26 cellular contexts compared by ENCODE assay signal in genomic region chr14:53978194-53978593, GRCh38. TPM values are rescaled to one million over a fixed set of nuclear protein-coding genes. Genes with fewer than 3 reads are reported as not detected.
"Had no signal": no experiment of that assay in that cellular context is flagged by ENCODE, and none has a peak within 500 bp of the region (broad histone marks: within the 10 kb centered on the region; RNA-seq: fewer than 3 reads in every experiment).

No MANE protein-coding gene starts in this region.

- H3K4me1 ChIP-seq: Peyer's patch had no signal

- H3K27ac Mint-ChIP-seq: activated CD4-positive, alpha-beta memory T cell treated with anti-CD3 and anti-CD28 coated beads for 36 hours; activated CD4-positive, alpha-beta T cell treated with anti-CD3 and anti-CD28 coated beads, Interleukin-2, amount 10 ng/mL, durations not matched to agents 7 days and 5 days; activated naive CD4-positive, alpha-beta T cell treated with anti-CD3 and anti-CD28 coated beads for 36 hours; activated naive CD8-positive, alpha-beta T cell; brain; T-cell had no signal

- H3K27ac ChIP-seq: Peyer's patch, RWPE1 had no signal

- H3K4me3 ChIP-seq: Peyer's patch had no signal

- DNase-seq: activated CD4-positive, alpha-beta memory T cell treated with anti-CD3 and anti-CD28 coated beads for 36 hours; activated CD4-positive, alpha-beta T cell treated with anti-CD3 and anti-CD28 coated beads, Interleukin-2, amount 10 ng/mL, durations not matched to agents 7 days and 5 days; activated CD4-positive, CD25-positive, alpha-beta regulatory T cell; activated CD8-positive, alpha-beta memory T cell treated with anti-CD3 and anti-CD28 coated beads for 24 hours; activated gamma-delta T cell; activated naive CD4-positive, alpha-beta T cell treated with anti-CD3 and anti-CD28 coated beads for 36 hours; activated T-cell treated with anti-CD3 and anti-CD28 coated beads, Interleukin-2, amount 50 U/mL, for 4 hours; amygdala; Karpas-422; MM.1S; NCI-H1105; NCI-H1436; NCI-H1694 treated with DMSO at 0.1 percent for 48 hours; NCI-H2081; NCI-H510A treated with DMSO at 0.1 percent for 48 hours; NCI-H69; NK-92 treated with Interleukin-12 subunit alpha and Interleukin-12 subunit beta, amount 100 ng/mL, for 24 hours; Peyer's patch; SHP77 treated with DMSO at 0.1 percent for 48 hours; T-cell; T-helper 2 cell; T1000 had no signal

- H3K9me3 Mint-ChIP-seq: activated CD4-positive, alpha-beta memory T cell treated with anti-CD3 and anti-CD28 coated beads for 36 hours; activated CD4-positive, alpha-beta T cell treated with anti-CD3 and anti-CD28 coated beads, Interleukin-2, amount 10 ng/mL, durations not matched to agents 7 days and 5 days; activated naive CD4-positive, alpha-beta T cell treated with anti-CD3 and anti-CD28 coated beads for 36 hours; activated T-cell treated with anti-CD3 and anti-CD28 coated beads, Interleukin-2, amount 50 U/mL, for 4 hours; brain; T-cell had no signal

- H3K27me3 ChIP-seq: Peyer's patch had no signal

- FAIRE-seq: astrocyte had no signal

- ATAC-seq: activated T-cell treated with anti-CD3 and anti-CD28 coated beads, Interleukin-2, amount 50 U/mL, for 4 hours; T-cell had no signal

- H3K36me3 ChIP-seq: Peyer's patch had no signal

- H3K4me1 Mint-ChIP-seq: activated CD4-positive, alpha-beta T cell treated with anti-CD3 and anti-CD28 coated beads, Interleukin-2, amount 10 ng/mL, durations not matched to agents 7 days and 5 days; T-cell had no signal

- H3K9me3 ChIP-seq: Peyer's patch had no signal

- H3K4me3 Mint-ChIP-seq: activated CD4-positive, alpha-beta memory T cell treated with anti-CD3 and anti-CD28 coated beads for 36 hours; activated CD4-positive, alpha-beta T cell treated with anti-CD3 and anti-CD28 coated beads, Interleukin-2, amount 10 ng/mL, durations not matched to agents 7 days and 5 days; activated naive CD4-positive, alpha-beta T cell treated with anti-CD3 and anti-CD28 coated beads for 36 hours; activated naive CD8-positive, alpha-beta T cell; activated T-cell treated with anti-CD3 and anti-CD28 coated beads, Interleukin-2, amount 50 U/mL, for 4 hours; brain; T-cell had no signal

- H3K36me3 Mint-ChIP-seq: activated CD4-positive, alpha-beta memory T cell treated with anti-CD3 and anti-CD28 coated beads for 36 hours; activated naive CD8-positive, alpha-beta T cell; brain; T-cell had no signal

RNA-seq across cellular contexts. Expression of gene BMP4, which starts 21.6 kb away (rescaled TPM):
- total RNA-seq: activated naive CD4-positive, alpha-beta T cell treated with anti-CD3 and anti-CD28 coated beads for 36 hours had no signal
